In genomic region chr15:40756938-40757337, GRCh38 we compare ENCODE assay signal across 14 cellular contexts. TPM values are rescaled to one million over a fixed set of nuclear protein-coding genes. Genes with fewer than 3 reads are reported as not detected.
DNase-seq lines count a peak whose midpoint lies in the region; ATAC-seq and TF ChIP-seq lines count a peak whose summit lies in the region.
"Had no signal": no experiment of that assay in that cellular context is flagged by ENCODE, and none has a peak within 500 bp of the region (broad histone marks: within the 10 kb centered on the region; RNA-seq: fewer than 3 reads in every experiment).

No MANE protein-coding gene starts in this region.

- POLR2A ChIA-PET in OCI-LY7 (lab: Charles Lee): interaction anchor here (0.6 to 2.9 kb wide), 4 partner anchors 8 to 167 kb away, joined by 3 to 11 read pairs (median 6); partner anchors contain the start of gene C15orf62

- H4K20me1 ChIP-seq in OCI-LY7 (ENCODE audit: insufficient read depth, low read length): no peaks in the 10 kb centered on the region

- H3K4me1 ChIP-seq in OCI-LY7 (ENCODE audit: insufficient read depth, low read length, poor library complexity, severe bottlenecking): peaks cover 62% of the 10 kb centered on the region
- H3K4me1 ChIP-seq: uterus had no signal

- H3K4me3 ChIP-seq in OCI-LY7 (ENCODE audit: low read depth, low read length, poor library complexity, severe bottlenecking) (no peak overlapping the region), brain microvascular endothelial cell (ENCODE audit: low read depth, low read length) (no peak overlapping the region)
- H3K4me3 ChIP-seq: heart left ventricle, lung, uterus had no signal

- no peak overlapping the region for H3K27ac Mint-ChIP-seq in stimulated activated naive CD8-positive, alpha-beta T cell treated with anti-CD3 and anti-CD28 coated beads, Interleukin-15, Interleukin-2, amounts not matched to agents 100 ng/mL and 50 ng/mL, for 24 hours
- H3K27ac Mint-ChIP-seq in endothelial cell (ENCODE audit: unreplicated experiment): no peak overlapping the region
- H3K27ac Mint-ChIP-seq in type B pancreatic cell: peak overlapping the region; percentile 76

- no peaks in the 10 kb centered on the region for H3K27me3 Mint-ChIP-seq in stimulated activated naive CD8-positive, alpha-beta T cell treated with anti-CD3 and anti-CD28 coated beads, Interleukin-15, Interleukin-2, amounts not matched to agents 100 ng/mL and 50 ng/mL, for 24 hours
- H3K27me3 Mint-ChIP-seq in endothelial cell (ENCODE audit: unreplicated experiment): peaks cover 8% of the 10 kb centered on the region
- no peaks in the 10 kb centered on the region for H3K27me3 Mint-ChIP-seq in type B pancreatic cell

- no peaks in the 10 kb centered on the region for H3K27me3 ChIP-seq in brain microvascular endothelial cell (replicated peaks)
- H3K27me3 ChIP-seq: heart left ventricle, uterus had no signal

- H3K4me2 ChIP-seq in OCI-LY7 (ENCODE audit: low read length): no peak overlapping the region

- peak overlapping the region; percentile 21 for H3K27ac ChIP-seq in OCI-LY7 (ENCODE audit: low read depth, low read length, poor library complexity, severe bottlenecking)
- no peak overlapping the region for H3K27ac ChIP-seq in brain microvascular endothelial cell
- H3K27ac ChIP-seq: heart left ventricle, uterus had no signal

- no peak for ATAC-seq in stimulated activated naive CD8-positive, alpha-beta T cell treated with anti-CD3 and anti-CD28 coated beads, Interleukin-15, Interleukin-2, amounts not matched to agents 100 U/mL and 50 U/mL, for 24 hours
- no peak for ATAC-seq in HG03175 (IDR thresholded peaks at IDR 0.05; ENCODE audit: unreplicated experiment)
- ATAC-seq: heart left ventricle had no signal

- CTCF ChIA-PET in OCI-LY7 (lab: Charles Lee; ENCODE audit: unreplicated experiment): interaction anchor here (1.3 kb wide), 1 partner anchor 12 kb away, joined by 5 read pairs; the partner anchor contains the start of gene C15orf62

- H3K9me3 ChIP-seq in OCI-LY7 (ENCODE audit: low read length): no peaks in the 10 kb centered on the region
- H3K9me3 ChIP-seq: heart left ventricle, uterus had no signal

- H3K36me3 Mint-ChIP-seq in stimulated activated naive CD8-positive, alpha-beta T cell treated with anti-CD3 and anti-CD28 coated beads, Interleukin-15, Interleukin-2, amounts not matched to agents 100 ng/mL and 50 ng/mL, for 24 hours (ENCODE audit: low read depth): peaks cover 8% of the 10 kb centered on the region
- H3K36me3 Mint-ChIP-seq in endothelial cell (ENCODE audit: low read depth, unreplicated experiment) (peaks cover 15% of the 10 kb centered on the region), type B pancreatic cell (no peaks in the 10 kb centered on the region)

- TF ChIP-seq CTCF in OCI-LY7 (conservative IDR thresholded peaks at IDR 0.05; ENCODE audit: low read length) (no peak), endothelial cell (IDR thresholded peaks at IDR 0.05; ENCODE audit: unreplicated experiment) (no peak), type B pancreatic cell (conservative IDR thresholded peaks at IDR 0.05) (no peak), brain microvascular endothelial cell (IDR thresholded peaks at IDR 0.05; ENCODE audit: low read depth, low read length, missing control alignments) (no peak)

- H3K9me2 ChIP-seq in OCI-LY7 (ENCODE audit: insufficient read depth, low read length): no peaks in the 10 kb centered on the region

- H3K9me3 Mint-ChIP-seq in stimulated activated naive CD8-positive, alpha-beta T cell treated with anti-CD3 and anti-CD28 coated beads, Interleukin-15, Interleukin-2, amounts not matched to agents 100 ng/mL and 50 ng/mL, for 24 hours: no peaks in the 10 kb centered on the region
- H3K9me3 Mint-ChIP-seq in endothelial cell (ENCODE audit: unreplicated experiment) (no peaks in the 10 kb centered on the region), type B pancreatic cell (no peaks in the 10 kb centered on the region)

- DNase-seq in stimulated activated naive CD8-positive, alpha-beta T cell treated with anti-CD3 and anti-CD28 coated beads, Interleukin-15, Interleukin-2, amounts not matched to agents 100 U/mL and 50 U/mL, for 24 hours: no peak
- no peak for DNase-seq in OCI-LY7 (ENCODE audit: low spot score)
- no peak for DNase-seq in endothelial cell (ENCODE audit: low spot score)
- no peak for DNase-seq in type B pancreatic cell (ENCODE audit: extremely low spot score, unreplicated experiment)
- DNase-seq in brain microvascular endothelial cell: no peak
- DNase-seq in amygdala (lab: John Stamatoyannopoulos, UW): no peak
- DNase-seq: activated CD4-positive, alpha-beta T cell treated with anti-CD3 and anti-CD28 coated beads, Interleukin-2, amount 50 U/mL, for 4 hours; effector CD4-positive, alpha-beta T cell; heart left ventricle; SHP77 treated with DMSO at 0.1 percent for 48 hours; uterus had no signal

- H3K4me1 Mint-ChIP-seq in stimulated activated naive CD8-positive, alpha-beta T cell treated with anti-CD3 and anti-CD28 coated beads, Interleukin-15, Interleukin-2, amounts not matched to agents 100 ng/mL and 50 ng/mL, for 24 hours (ENCODE audit: low read depth): peaks cover 33% of the 10 kb centered on the region
- peaks cover 6% of the 10 kb centered on the region for H3K4me1 Mint-ChIP-seq in endothelial cell (ENCODE audit: unreplicated experiment)
- peaks cover 18% of the 10 kb centered on the region for H3K4me1 Mint-ChIP-seq in type B pancreatic cell (ENCODE audit: unreplicated experiment)

- intact Hi-C loops in OCI-LY7 (cut with micrococcal nuclease; ENCODE audit: unreplicated experiment): no loop called here

- BruUV-seq in OCI-LY7 (replicated peaks; lab: Mats Ljungman, UMichigan): no TSS peak

- H3K36me3 ChIP-seq in OCI-LY7 (ENCODE audit: insufficient read depth, low read length) (peaks cover 12% of the 10 kb centered on the region; the same call in 1 of the 2 replicates), brain microvascular endothelial cell (replicated peaks) (no peaks in the 10 kb centered on the region)
- H3K36me3 ChIP-seq: uterus had no signal

- peak overlapping the region; percentile 67; the same call in 1 of the 2 replicates for H2AFZ ChIP-seq in OCI-LY7 (ENCODE audit: low read length)

- in situ Hi-C loops in brain microvascular endothelial cell (cut with HindIII; ENCODE audit: low pct_ligation_motif_present, low sequenced_read_pairs): no loop called here

- H3K79me2 ChIP-seq in OCI-LY7 (ENCODE audit: insufficient read depth, low read depth, low read length): peaks cover 26% of the 10 kb centered on the region

- H3K4me3 Mint-ChIP-seq in stimulated activated naive CD8-positive, alpha-beta T cell treated with anti-CD3 and anti-CD28 coated beads, Interleukin-15, Interleukin-2, amounts not matched to agents 100 ng/mL and 50 ng/mL, for 24 hours: peak overlapping the region; percentile 27
- H3K4me3 Mint-ChIP-seq in endothelial cell (ENCODE audit: unreplicated experiment) (peak overlapping the region; percentile 9), type B pancreatic cell (peak overlapping the region; percentile 58)

RNA-seq across cellular contexts. Expression of gene RMDN3, which starts 1.9 kb away (rescaled TPM):
- total RNA-seq in OCI-LY7 (2014; rRNA removed; shearing (Covaris generic)): 10.7 and 14.9 TPM in 2 replicates
- total RNA-seq in OCI-LY7 (2022) (21.5 and 23.7 TPM in 2 replicates), endothelial cell (ENCODE audit: unreplicated experiment) (34.4 TPM), type B pancreatic cell (ENCODE audit: low replicate concordance) (30.4 and 32.0 TPM in 2 replicates)

RNA-seq across cellular contexts. Expression of gene GCHFR, which starts 6.9 kb away (rescaled TPM):
- 97.4 and 113 TPM in 2 replicates for total RNA-seq in OCI-LY7 (2014; rRNA removed; shearing (Covaris generic))
- total RNA-seq in OCI-LY7 (2022) (66.0 and 75.7 TPM in 2 replicates), endothelial cell (ENCODE audit: unreplicated experiment) (4.6 TPM), type B pancreatic cell (ENCODE audit: low replicate concordance) (23.3 and 23.5 TPM in 2 replicates)

RNA-seq across cellular contexts. Expression of gene C15orf62, which starts 12.8 kb away (rescaled TPM):
- total RNA-seq in OCI-LY7 (2014; rRNA removed; shearing (Covaris generic)): 4.0 and 4.7 TPM in 2 replicates
- total RNA-seq in OCI-LY7 (2022): 2.4 and 2.7 TPM in 2 replicates
- not detected for total RNA-seq in endothelial cell (ENCODE audit: unreplicated experiment)
- 1.1 and 1.3 TPM in 2 replicates for total RNA-seq in type B pancreatic cell (ENCODE audit: low replicate concordance)

RNA-seq across cellular contexts. Expression of gene ZFYVE19, which starts 50.0 kb away (rescaled TPM):
- 24.3 and 29.3 TPM in 2 replicates for total RNA-seq in OCI-LY7 (2014; rRNA removed; shearing (Covaris generic))
- 18.8 and 22.8 TPM in 2 replicates for total RNA-seq in OCI-LY7 (2022)
- 31.5 TPM for total RNA-seq in endothelial cell (ENCODE audit: unreplicated experiment)
- 31.6 and 45.0 TPM in 2 replicates for total RNA-seq in type B pancreatic cell (ENCODE audit: low replicate concordance)

RNA-seq across cellular contexts. Expression of gene DNAJC17, which starts 50.3 kb away (rescaled TPM):
- total RNA-seq in OCI-LY7 (2014; rRNA removed; shearing (Covaris generic)): 24.2 and 39.2 TPM in 2 replicates
- 38.8 and 39.9 TPM in 2 replicates for total RNA-seq in OCI-LY7 (2022)
- 55.6 TPM for total RNA-seq in endothelial cell (ENCODE audit: unreplicated experiment)
- 23.7 and 38.3 TPM in 2 replicates for total RNA-seq in type B pancreatic cell (ENCODE audit: low replicate concordance)
